ENCODE assay signal across 8 cellular contexts in the genomic region with DNA sequence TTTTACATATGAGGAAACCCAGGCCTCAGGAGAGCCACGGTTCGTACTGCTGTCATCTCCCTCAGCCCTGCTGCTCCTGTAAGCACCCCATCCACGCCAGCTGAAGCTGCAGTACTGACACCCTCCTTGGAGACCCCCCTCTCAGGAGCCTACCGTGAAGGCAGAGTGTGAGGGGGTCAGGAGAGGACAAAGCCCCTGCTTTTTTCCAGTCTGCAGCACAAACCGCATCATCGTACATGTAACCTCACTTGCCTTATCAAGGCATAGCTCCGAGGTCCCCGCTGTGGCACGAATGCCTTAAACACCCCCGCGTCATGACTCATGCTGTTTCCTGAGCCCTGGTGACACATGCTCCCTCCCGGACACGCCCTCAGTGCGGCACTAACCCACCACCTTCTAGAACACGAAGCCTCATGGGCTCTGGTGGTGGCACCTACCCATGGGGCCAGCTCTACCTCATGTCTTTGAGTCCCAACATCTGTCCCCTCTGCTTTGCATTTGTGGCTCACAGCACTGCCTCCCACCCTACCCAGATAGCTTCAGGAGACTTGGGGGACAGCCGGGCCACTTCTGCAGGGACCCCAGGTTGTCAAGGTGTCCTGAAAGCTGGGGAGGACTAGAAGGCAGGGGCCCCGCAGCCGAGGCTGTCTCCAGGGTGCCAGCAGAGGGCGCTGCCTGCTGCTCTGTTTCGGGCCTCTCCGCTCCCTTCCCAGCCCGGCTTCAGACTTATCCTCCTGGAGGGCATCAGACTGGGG. TPM values are rescaled to one million over a fixed set of nuclear protein-coding genes. Genes with fewer than 3 reads are reported as not detected.
DNase-seq lines count a peak whose midpoint lies in the region; ATAC-seq and TF ChIP-seq lines count a peak whose summit lies in the region.

No MANE protein-coding gene starts in this region.

- H3K27ac ChIP-seq in lower lobe of right lung, result peak overlapping the region; percentile 60

- H3K27me3 Mint-ChIP-seq in central memory CD8-positive, alpha-beta T cell, result no peaks in the 10 kb centered on the region

- DNase-seq in NCI-H345 (lab: John Stamatoyannopoulos, UW) (peak; percentile 15), NCI-H345 treated with DMSO at 0.1 percent for 48 hours (lab: John Stamatoyannopoulos, UW; ENCODE audit: unreplicated experiment) (no peak), MV-4-11 (lab: John Stamatoyannopoulos, UW) (peak; percentile 96), lower lobe of right lung (peak; percentile 85), G401 (ENCODE audit: low spot score) (no peak)
- DNase-seq in activated CD4-positive, CD25-positive, alpha-beta regulatory T cell treated with anti-CD3 and anti-CD28 coated beads, Interleukin-2, amount 50 U/mL, for 72 hours, result peak; percentile 85
- peak; percentile 73 to 85 for DNase-seq in central memory CD8-positive, alpha-beta T cell (ENCODE audit: low spot score in 2 of 2)
- peak; percentile 90 to 99 (median 97) for DNase-seq in stimulated activated CD4-positive, alpha-beta T cell treated with anti-CD3 and anti-CD28 coated beads, TNF-alpha, amount 100 ng/mL, for 48 hours (ENCODE audit: low read depth in 3 of 3)

- in situ Hi-C loops in G401 (cut with HindIII; ENCODE audit: low sequenced_read_pairs), result no loop called here

- peak overlapping the region; percentile 87 for H3K27ac Mint-ChIP-seq in central memory CD8-positive, alpha-beta T cell (ENCODE audit: low read depth)

- H3K36me3 Mint-ChIP-seq in central memory CD8-positive, alpha-beta T cell (ENCODE audit: insufficient read depth), result peaks cover 36% of the 10 kb centered on the region

- no peak overlapping the region for H3K4me3 ChIP-seq in lower lobe of right lung

- intact Hi-C loops in lower lobe of right lung (cut with DNase I), result no loop called here

- H3K9me3 ChIP-seq in lower lobe of right lung, result no peaks in the 10 kb centered on the region

- H3K9me3 Mint-ChIP-seq in central memory CD8-positive, alpha-beta T cell, result no peaks in the 10 kb centered on the region

- peaks cover 83% of the 10 kb centered on the region for H3K4me1 Mint-ChIP-seq in central memory CD8-positive, alpha-beta T cell

- ATAC-seq in central memory CD8-positive, alpha-beta T cell (replicated peaks; ENCODE audit: extremely low read depth, poor library complexity, severe bottlenecking), result peak; percentile 81
- peak; percentile 45 to 46 for ATAC-seq in lower lobe of right lung

- H3K4me1 ChIP-seq in lower lobe of right lung, result peaks cover 93% of the 10 kb centered on the region

- peak overlapping the region; percentile 66 for H3K4me3 Mint-ChIP-seq in central memory CD8-positive, alpha-beta T cell

- TF ChIP-seq CTCF in lower lobe of right lung (IDR thresholded peaks at IDR 0.05), result peak; percentile 77

- no peaks in the 10 kb centered on the region for H3K27me3 ChIP-seq in lower lobe of right lung (ENCODE audit: low read depth)

- peaks cover 20% of the 10 kb centered on the region for H3K36me3 ChIP-seq in lower lobe of right lung

RNA-seq across cellular contexts. Expression of a gene that starts 4.9 kb away (rescaled TPM):
- total RNA-seq in lower lobe of right lung, result 204 TPM
- 5.0 and 7.4 TPM in 2 replicates for total RNA-seq in G401 (2014; rRNA removed; shearing (Covaris generic))

RNA-seq across cellular contexts. Expression of a gene that starts 21.7 kb away (rescaled TPM):
- 65.1 TPM for total RNA-seq in lower lobe of right lung
- total RNA-seq in G401 (2014; rRNA removed; shearing (Covaris generic)), result 21.0 and 27.3 TPM in 2 replicates

RNA-seq across cellular contexts. Expression of a gene that starts 33.0 kb away (rescaled TPM):
- total RNA-seq in lower lobe of right lung, result 541 TPM
- total RNA-seq in G401 (2014; rRNA removed; shearing (Covaris generic)), result 0.55 and 2.3 TPM in 2 replicates

RNA-seq across cellular contexts. Expression of a gene that starts 50.8 kb away (rescaled TPM):
- 10.2 TPM for total RNA-seq in lower lobe of right lung
- 16.7 and 19.1 TPM in 2 replicates for total RNA-seq in G401 (2014; rRNA removed; shearing (Covaris generic))

Comparison
In these comparisons a context has a peak if more than half of its experiments do, and no peak if none do; other contexts are left out.
1. DNase-seq: peak in NCI-H345 (single experiment), MV-4-11 (single experiment), activated CD4-positive, CD25-positive, alpha-beta regulatory T cell treated with anti-CD3 and anti-CD28 coated beads, Interleukin-2, amount 50 U/mL, for 72 hours (single experiment), central memory CD8-positive, alpha-beta T cell (2 of 2), lower lobe of right lung (single experiment) and stimulated activated CD4-positive, alpha-beta T cell treated with anti-CD3 and anti-CD28 coated beads, TNF-alpha, amount 100 ng/mL, for 48 hours (3 of 3); none in NCI-H345 treated with DMSO at 0.1 percent for 48 hours (single experiment) and G401 (single experiment).
2. RNA of a gene that starts 4.9 kb away (total RNA-seq): 204 TPM in lower lobe of right lung (single experiment); 5.0 to 7.4 TPM in G401; every median in the first group is over 10 times any median in the second.
3. RNA of a gene that starts 33.0 kb away (total RNA-seq): 541 TPM in lower lobe of right lung (single experiment); 0.55 to 2.3 TPM in G401; every median in the first group is over 100 times any median in the second.